Comparison of ENCODE assay signal across 10 cellular contexts in the genomic region with DNA sequence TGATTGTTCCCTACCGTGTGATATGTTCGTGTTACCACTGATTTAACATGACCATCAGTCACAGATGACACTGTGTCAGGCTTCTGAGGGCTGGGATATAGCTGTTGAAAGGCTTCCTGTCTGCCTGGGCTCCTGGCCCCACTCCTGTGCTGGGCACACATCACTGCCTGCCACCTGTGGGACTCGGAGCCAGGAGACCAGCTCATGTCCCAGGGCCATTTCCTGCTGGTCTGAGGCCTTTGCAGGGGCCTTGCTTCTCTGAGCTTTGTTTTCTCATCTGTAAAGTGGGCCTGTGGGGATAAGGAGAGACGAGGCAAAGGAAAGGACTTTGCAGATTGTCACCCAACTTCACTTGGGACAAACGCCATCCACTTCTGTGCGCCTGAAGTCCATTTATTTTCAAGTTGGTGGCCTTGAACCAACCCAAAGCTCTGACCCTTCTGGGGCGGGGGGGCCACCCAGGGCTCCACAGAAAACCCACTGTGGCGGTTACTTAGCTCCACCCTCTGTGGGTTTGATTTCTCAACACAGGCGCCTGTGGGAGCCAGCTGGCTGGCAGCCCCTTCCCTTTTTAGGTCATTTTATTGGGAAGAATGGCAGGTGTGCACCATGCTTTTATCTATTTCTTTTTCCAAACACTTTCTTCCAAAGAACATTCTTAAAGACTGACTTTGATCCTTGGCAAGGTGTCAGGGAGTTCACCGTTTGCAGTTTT. TPM values are rescaled to one million over a fixed set of nuclear protein-coding genes. Genes with fewer than 3 reads are reported as not detected.
DNase-seq lines count a peak whose midpoint lies in the region; ATAC-seq lines count a peak whose summit lies in the region.
"Had no signal": no experiment of that assay in that cellular context is flagged by ENCODE, and none has a peak within 500 bp of the region (broad histone marks: within the 10 kb centered on the region; RNA-seq: fewer than 3 reads in every experiment).

No MANE protein-coding gene starts in this region.

- no peak overlapping the region for H3K4me3 Mint-ChIP-seq in activated CD8-positive, alpha-beta memory T cell treated with anti-CD3 and anti-CD28 coated beads, Interleukin-2, amount 10 ng/mL, durations not matched to agents 7 days and 5 days

- ATAC-seq in activated CD8-positive, alpha-beta memory T cell treated with anti-CD3 and anti-CD28 coated beads, Interleukin-2, amount 10 ng/mL, durations not matched to agents 7 days and 5 days: no peak
- ATAC-seq in left colon: no peak
- no peak for ATAC-seq in esophagus mucosa

- no peaks in the 10 kb centered on the region for H3K36me3 Mint-ChIP-seq in activated CD8-positive, alpha-beta memory T cell treated with anti-CD3 and anti-CD28 coated beads, Interleukin-2, amount 10 ng/mL, durations not matched to agents 7 days and 5 days

- H3K4me1 Mint-ChIP-seq in activated CD8-positive, alpha-beta memory T cell treated with anti-CD3 and anti-CD28 coated beads, Interleukin-2, amount 10 ng/mL, durations not matched to agents 7 days and 5 days: peaks cover 15% of the 10 kb centered on the region

- CTCF ChIA-PET in activated CD8-positive, alpha-beta memory T cell treated with anti-CD3 and anti-CD28 coated beads, Interleukin-2, amount 10 ng/mL, durations not matched to agents 7 days and 5 days (lab: Charles Lee): interaction anchor here (1.0 to 2.0 kb wide), 2 partner anchors 46 to 120 kb away, joined by 3 to 6 read pairs; no protein-coding TSS in a partner anchor

- no peaks in the 10 kb centered on the region for H3K9me3 Mint-ChIP-seq in activated CD8-positive, alpha-beta memory T cell treated with anti-CD3 and anti-CD28 coated beads, Interleukin-2, amount 10 ng/mL, durations not matched to agents 7 days and 5 days (ENCODE audit: low read depth)

- no peak overlapping the region for H3K27ac Mint-ChIP-seq in activated CD8-positive, alpha-beta memory T cell treated with anti-CD3 and anti-CD28 coated beads, Interleukin-2, amount 10 ng/mL, durations not matched to agents 7 days and 5 days

- DNase-seq in stimulated activated CD4-positive, alpha-beta T cell treated with anti-CD3 and anti-CD28 coated beads, Interleukin-4, amount 100 ng/mL, for 24 hours: peak; percentile 1
- no peak for DNase-seq in stimulated activated CD4-positive, alpha-beta T cell treated with anti-CD3 and anti-CD28 coated beads, Interleukin-2, amount 100 ng/mL, for 24 hours
- peak; percentile 39 for DNase-seq in activated CD8-positive, alpha-beta memory T cell treated with anti-CD3 and anti-CD28 coated beads, Interleukin-2, amount 10 ng/mL, durations not matched to agents 7 days and 5 days
- DNase-seq in left colon (peak; percentile 20 to 27), NCI-H446 (lab: John Stamatoyannopoulos, UW) (no peak), G401 (ENCODE audit: low spot score) (no peak), KG1 (lab: John Stamatoyannopoulos, UW) (no peak)
- DNase-seq: brain microvascular endothelial cell, NCI-H526 treated with DMSO at 0.1 percent for 48 hours had no signal

- intact Hi-C loops in left colon (cut with DNase I, micrococcal nuclease): no loop called here

- in situ Hi-C loops in G401 (cut with HindIII; ENCODE audit: low sequenced_read_pairs): no loop called here

- no peaks in the 10 kb centered on the region for H3K27me3 Mint-ChIP-seq in activated CD8-positive, alpha-beta memory T cell treated with anti-CD3 and anti-CD28 coated beads, Interleukin-2, amount 10 ng/mL, durations not matched to agents 7 days and 5 days

RNA-seq across cellular contexts. Expression of a gene that starts 54.1 kb away (rescaled TPM):
- total RNA-seq in activated CD8-positive, alpha-beta memory T cell treated with anti-CD3 and anti-CD28 coated beads, Interleukin-2, amount 10 ng/mL, durations not matched to agents 7 days and 5 days: 1 to 10 TPM; 1.4 to 1.8 TPM
- total RNA-seq in left colon (1 to 10 TPM; 1.4 to 2.0 TPM), esophagus mucosa (0.68 TPM)
- 0.31 and 1.3 TPM in 2 replicates for total RNA-seq in G401 (2014; rRNA removed; shearing (Covaris generic))

Comparison
In these comparisons a context has a peak if more than half of its experiments do, and no peak if none do; other contexts are left out.
1. DNase-seq: peak in stimulated activated CD4-positive, alpha-beta T cell treated with anti-CD3 and anti-CD28 coated beads, Interleukin-4, amount 100 ng/mL, for 24 hours (single experiment), activated CD8-positive, alpha-beta memory T cell treated with anti-CD3 and anti-CD28 coated beads, Interleukin-2, amount 10 ng/mL, durations not matched to agents 7 days and 5 days (single experiment) and left colon (2 of 2); none in stimulated activated CD4-positive, alpha-beta T cell treated with anti-CD3 and anti-CD28 coated beads, Interleukin-2, amount 100 ng/mL, for 24 hours (0 of 2), NCI-H446 (0 of 2), G401 (single experiment) and KG1 (single experiment).